26 cellular contexts compared by ENCODE assay signal in genomic region chr7:20509892-20510645, GRCh38.
A peak's percentile ranks its signal among the peaks of the same experiment; 100 is the strongest.
DNase-seq lines count a peak whose midpoint lies in the region; ATAC-seq, FAIRE-seq and TF ChIP-seq lines count a peak whose summit lies in the region.
"Had no signal": no experiment of that assay in that cellular context is flagged by ENCODE, and none has a peak within 500 bp of the region (broad histone marks: within the 10 kb centered on the region; RNA-seq: fewer than 3 reads in every experiment).

No MANE protein-coding gene starts in this region.

- POLR2A ChIA-PET in IMR-90 (lab: Charles Lee; ENCODE audit: unreplicated experiment) = no interaction called here

- no peak overlapping the region for H2AK5ac ChIP-seq in IMR-90 (ENCODE audit: low read depth, low read length)

- BruUV-seq in IMR-90 (replicated peaks; lab: Mats Ljungman, UMichigan) = no TSS peak

- ATAC-seq in IMR-90 (ENCODE audit: low read depth) (no peak), HG02981 (IDR thresholded peaks at IDR 0.05; ENCODE audit: unreplicated experiment) (no peak), SK-N-SH treated with all-trans-retinoic acid at 6 μM for 48 hours (no peak)
- ATAC-seq: GM23338 had no signal

- no peaks in the 10 kb centered on the region for H4K20me1 ChIP-seq in IMR-90 (ENCODE audit: insufficient read depth, low read length)
- no peaks in the 10 kb centered on the region for H4K20me1 ChIP-seq in keratinocyte (ENCODE audit: control insufficient read depth, extremely low read depth, insufficient read depth, low read length)
- H4K20me1 ChIP-seq: BLaER1 treated with 17β-estradiol and CSF1 and Interleukin-3, amounts not matched to agents 10 nM and 100 nM had no signal

- H3K27ac ChIP-seq in IMR-90 (ENCODE audit: insufficient read depth, low read length) (no peak overlapping the region), keratinocyte (ENCODE audit: control insufficient read depth, insufficient read depth, low read length) (no peak overlapping the region)
- H3K27ac ChIP-seq: BLaER1 treated with 17β-estradiol and CSF1 and Interleukin-3, amounts not matched to agents 10 nM and 100 nM had no signal

- no peak overlapping the region for H2BK5ac ChIP-seq in IMR-90 (ENCODE audit: low read depth, low read length, poor library complexity, severe bottlenecking)

- H2BK20ac ChIP-seq in IMR-90 (ENCODE audit: low read depth, low read length) = no peak overlapping the region

- H3K9me3 ChIP-seq in IMR-90 (ENCODE audit: control insufficient read depth, insufficient read depth, low read length) = no peaks in the 10 kb centered on the region; the same call in 1 of the 2 replicates
- H3K9me3 ChIP-seq in keratinocyte (ENCODE audit: control insufficient read depth, low read depth, low read length) = no peaks in the 10 kb centered on the region
- H3K9me3 ChIP-seq: BLaER1 treated with 17β-estradiol and CSF1 and Interleukin-3, amounts not matched to agents 10 nM and 100 nM; HAP-1 had no signal

- H2BK15ac ChIP-seq in IMR-90 (ENCODE audit: low read depth, low read length) = no peak overlapping the region

- H3K36me3 ChIP-seq in IMR-90 (ENCODE audit: control insufficient read depth, insufficient read depth, low read length) (no peaks in the 10 kb centered on the region), keratinocyte (ENCODE audit: control insufficient read depth in 2 of 2, extremely low read depth in 1 of 2, insufficient read depth in 2 of 2, low read length in 2 of 2) (no peaks in the 10 kb centered on the region)
- H3K36me3 ChIP-seq: BLaER1 treated with 17β-estradiol and CSF1 and Interleukin-3, amounts not matched to agents 10 nM and 100 nM; HAP-1 had no signal

- H3K4me2 ChIP-seq in IMR-90 (ENCODE audit: low read depth, low read length) (no peak overlapping the region), keratinocyte (ENCODE audit: control insufficient read depth, extremely low read depth, insufficient read depth, low read depth, low read length) (no peak overlapping the region)
- H3K4me2 ChIP-seq: BLaER1 treated with 17β-estradiol and CSF1 and Interleukin-3, amounts not matched to agents 10 nM and 100 nM; GM23338 had no signal

- no peaks in the 10 kb centered on the region for H3K79me1 ChIP-seq in IMR-90 (ENCODE audit: low read depth in 1 of 2, low read length in 2 of 2)

- no peak overlapping the region for H2AK9ac ChIP-seq in IMR-90 (replicated peaks; ENCODE audit: low read depth, low read length, poor library complexity)

- no peak overlapping the region for H3K18ac ChIP-seq in IMR-90 (ENCODE audit: low read depth, low read length)

- in situ Hi-C loops in IMR-90 (cut with MboI; ENCODE audit: low sequenced_read_pairs) = no loop called here

- no peak overlapping the region for H3K56ac ChIP-seq in IMR-90 (ENCODE audit: extremely low read depth, insufficient read depth, low read length)

- H3K23ac ChIP-seq in IMR-90 (ENCODE audit: low read depth, low read length) = no peak overlapping the region

- no peaks in the 10 kb centered on the region for H3K79me2 ChIP-seq in keratinocyte (ENCODE audit: control insufficient read depth, insufficient read depth, low read length)

- CTCF ChIA-PET in IMR-90 (lab: Yijun Ruan, JAX) = no interaction called here

- H2BK120ac ChIP-seq in IMR-90 (ENCODE audit: low read depth, low read length) = no peak overlapping the region

- H3K4me1 ChIP-seq in IMR-90 (ENCODE audit: control insufficient read depth, insufficient read depth, low read length) (no peaks in the 10 kb centered on the region), keratinocyte (ENCODE audit: control insufficient read depth, extremely low read depth, insufficient read depth, low read length) (peaks cover 6% of the 10 kb centered on the region)
- H3K4me1 ChIP-seq: HAP-1 had no signal

- H3K14ac ChIP-seq in IMR-90 (replicated peaks; ENCODE audit: low read depth, low read length) = no peak overlapping the region

- no peak overlapping the region for H3K4ac ChIP-seq in IMR-90 (ENCODE audit: low read depth, low read length)

- no peak overlapping the region for H4K8ac ChIP-seq in IMR-90 (ENCODE audit: low read depth in 2 of 2, low read length in 2 of 2)

- dilution Hi-C loops in IMR-90 (cut with HindIII; ENCODE audit: low sequenced_read_pairs, unreplicated experiment) = no loop called here
- dilution Hi-C loops in keratinocyte (cut with MboI; ENCODE audit: extremely low pct_ligation_motif_present, low sequenced_read_pairs) = no loop called here

- H3K4me3 ChIP-seq in IMR-90 (ENCODE audit: insufficient read depth, low read depth, low read length) = no peak overlapping the region
- no peak overlapping the region for H3K4me3 ChIP-seq in keratinocyte (ENCODE audit: control insufficient read depth in 2 of 3, extremely low read depth in 1 of 3, insufficient read depth in 2 of 3, low read depth in 1 of 3, low read length in 3 of 3)
- H3K4me3 ChIP-seq: BLaER1 treated with 17β-estradiol and CSF1 and Interleukin-3, amounts not matched to agents 10 nM and 100 nM; GM23338; HAP-1 had no signal

- no peak overlapping the region for H2AFZ ChIP-seq in IMR-90 (replicated peaks; ENCODE audit: low read length, poor library complexity)
- no peak overlapping the region for H2AFZ ChIP-seq in keratinocyte (ENCODE audit: control insufficient read depth, low read length)
- H2AFZ ChIP-seq: GM23338 had no signal

- TF ChIP-seq CTCF in IMR-90 (conservative IDR thresholded peaks at IDR 0.05; ENCODE audit: low read depth, low read length) (no peak), keratinocyte (optimal IDR thresholded peaks at IDR 0.05 in 1 of 3, IDR thresholded peaks at IDR 0.05 in 1 of 3, conservative IDR thresholded peaks at IDR 0.05 in 1 of 3; ENCODE audit: extremely low read depth in 1 of 3, insufficient read depth in 2 of 3, low read length in 3 of 3) (no peak)

- H3K9ac ChIP-seq in IMR-90 (ENCODE audit: low read depth, low read length) (no peak overlapping the region), keratinocyte (ENCODE audit: control insufficient read depth, extremely low read depth, insufficient read depth, low read length) (no peak overlapping the region)
- H3K9ac ChIP-seq: BLaER1 treated with 17β-estradiol and CSF1 and Interleukin-3, amounts not matched to agents 10 nM and 100 nM had no signal

- no CpG with 5 or more reads among the region's 4 CpGs for WGBS in IMR-90 (ENCODE audit: extremely low coverage in 2 of 2, insufficient read length in 1 of 2), 2 experiments

- H4K5ac ChIP-seq in IMR-90 (ENCODE audit: low read depth, low read length) = no peak overlapping the region

- peak; percentile 9 for FAIRE-seq in keratinocyte (lab: Jason Lieb, UNC)
- FAIRE-seq: GM12891 had no signal

- DNase-seq in NCI-H446 treated with DMSO at 0.1 percent for 48 hours (lab: John Stamatoyannopoulos, UW) (peak; percentile 13), NCI-H446 (lab: John Stamatoyannopoulos, UW) (no peak), IMR-90 (no peak), SK-N-DZ (ENCODE audit: low spot score) (peak; percentile 23), keratinocyte (ENCODE audit: low read depth, low spot score) (no peak)
- DNase-seq in activated CD4-positive, CD25-positive, alpha-beta regulatory T cell (lab: John Stamatoyannopoulos, UW) = no peak
- DNase-seq: CD4-positive, alpha-beta T cell; COR-L47; DMS79; GF-D8; HFFc6; MV-4-11; NCI-H1105; NCI-H1436 treated with DMSO at 0.1 percent for 48 hours; NCI-H187 treated with DMSO at 0.1 percent for 48 hours; NCI-H2107; NCI-H226; NCI-H774; Right ventricle myocardium superior; RPMI8226 had no signal

- intact Hi-C loops in IMR-90 (cut with micrococcal nuclease) = no loop called here

- no peak for TF ChIP-seq POLR2A in IMR-90 (IDR thresholded peaks at IDR 0.05; ENCODE audit: low read depth, low read length)

- H4K91ac ChIP-seq in IMR-90 (ENCODE audit: insufficient read depth, low read depth, low read length) = no peak overlapping the region

- TF ChIP-seq RAD21 in IMR-90 (IDR thresholded peaks at IDR 0.05; ENCODE audit: low read length) = no peak

- H3K27me3 ChIP-seq in IMR-90 (ENCODE audit: control insufficient read depth, insufficient read depth, low read length) = no peaks in the 10 kb centered on the region
- H3K27me3 ChIP-seq in keratinocyte (ENCODE audit: control insufficient read depth, extremely low read depth, insufficient read depth, low read length) = no peaks in the 10 kb centered on the region
- H3K27me3 ChIP-seq: BLaER1 treated with 17β-estradiol and CSF1 and Interleukin-3, amounts not matched to agents 10 nM and 100 nM had no signal

- H3K9me1 ChIP-seq in IMR-90 (ENCODE audit: insufficient read depth, low read length) (no peaks in the 10 kb centered on the region), keratinocyte (ENCODE audit: control insufficient read depth, extremely low read depth, insufficient read depth, low read length) (no peaks in the 10 kb centered on the region)

TF ChIP-seq in IMR-90, 13 proteins besides CTCF, POLR2A, EP300 and RAD21 (continues in another document):
- TF ChIP-seq RCOR1 (IDR thresholded peaks at IDR 0.05; ENCODE audit: insufficient replicate concordance, low read length) = no peak
- no peak for TF ChIP-seq NFE2L2 (IDR thresholded peaks at IDR 0.05; ENCODE audit: low read depth, low read length)
- TF ChIP-seq MXI1 (IDR thresholded peaks at IDR 0.05; ENCODE audit: borderline replicate concordance, low read depth, low read length) = no peak
- TF ChIP-seq BHLHE40 (IDR thresholded peaks at IDR 0.05; ENCODE audit: low read depth, low read length) = no peak
- 0 out of 2 replicates have a peak, but pooled peaks have one; percentile 61 for TF ChIP-seq MAFK (IDR thresholded peaks at IDR 0.05; ENCODE audit: low read depth, low read length)

TF ChIP-seq in SK-N-SH treated with all-trans-retinoic acid at 6 μM for 48 hours, 23 proteins besides CTCF, POLR2A, EP300 and RAD21 (continues in another document):
- TF ChIP-seq ZNF70 (CRISPR knock-in tag; IDR thresholded peaks at IDR 0.05) (no peak), PPARA (CRISPR knock-in tag; IDR thresholded peaks at IDR 0.05; ENCODE audit: borderline replicate concordance) (no peak), PATZ1 (CRISPR knock-in tag; IDR thresholded peaks at IDR 0.05; ENCODE audit: borderline replicate concordance) (no peak), BACH2 (CRISPR knock-in tag; IDR thresholded peaks at IDR 0.05; ENCODE audit: borderline replicate concordance) (no peak), TOX (CRISPR knock-in tag; IDR thresholded peaks at IDR 0.05; ENCODE audit: borderline replicate concordance) (no peak), ESRRG (CRISPR knock-in tag; IDR thresholded peaks at IDR 0.05) (no peak)

Comparison
In these comparisons a context has a peak if more than half of its experiments do, and no peak if none do; other contexts are left out.
1. DNase-seq: peak in NCI-H446 treated with DMSO at 0.1 percent for 48 hours (single experiment) and SK-N-DZ (single experiment); none in NCI-H446 (0 of 2), IMR-90 (single experiment), keratinocyte (single experiment) and activated CD4-positive, CD25-positive, alpha-beta regulatory T cell (0 of 4).